In the genomic region with DNA sequence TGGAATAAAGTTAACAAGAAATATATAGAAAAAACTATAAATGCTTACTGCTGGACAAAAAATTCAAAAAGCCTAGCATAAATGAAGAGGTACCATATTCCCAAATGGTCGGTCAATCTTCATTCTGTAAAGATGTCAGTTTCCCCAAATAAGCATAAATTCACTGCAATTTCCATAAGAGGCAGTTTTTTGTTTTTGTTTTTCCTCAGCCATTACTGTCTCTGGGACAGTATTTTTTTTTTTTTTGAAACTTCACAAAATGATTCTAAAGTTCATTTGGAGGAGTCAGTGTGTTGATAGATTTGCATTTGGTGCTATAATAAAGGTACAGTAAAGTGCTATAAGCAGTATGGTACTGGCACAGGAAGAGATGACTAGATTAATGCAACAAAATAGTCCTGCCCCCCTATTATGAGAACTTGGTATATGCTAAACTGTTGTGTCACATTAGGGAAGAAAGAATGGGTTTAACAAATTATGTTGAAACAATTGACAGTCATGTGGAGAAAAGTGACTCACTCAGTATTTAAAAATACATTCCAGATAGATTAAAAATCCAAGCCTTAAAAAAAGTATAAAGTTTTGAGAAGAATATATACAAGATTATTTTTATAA, we compare ENCODE assay signal across 10 cellular contexts. TPM values are rescaled to one million over a fixed set of nuclear protein-coding genes. Genes with fewer than 3 reads are reported as not detected.
DNase-seq lines count a peak whose midpoint lies in the region; ATAC-seq and TF ChIP-seq lines count a peak whose summit lies in the region.
"Had no signal": no experiment of that assay in that cellular context is flagged by ENCODE, and none has a peak within 500 bp of the region (broad histone marks: within the 10 kb centered on the region; RNA-seq: fewer than 3 reads in every experiment).

No MANE protein-coding gene starts in this region.

- TF ChIP-seq CTCF in adrenal gland (IDR thresholded peaks at IDR 0.05) (no peak), left lung (IDR thresholded peaks at IDR 0.05) (no peak), type B pancreatic cell (conservative IDR thresholded peaks at IDR 0.05) (no peak)

- no peaks in the 10 kb centered on the region for H3K27me3 ChIP-seq in adrenal gland
- no peaks in the 10 kb centered on the region for H3K27me3 ChIP-seq in left lung

- no peaks in the 10 kb centered on the region for H3K9me3 Mint-ChIP-seq in activated naive CD4-positive, alpha-beta T cell treated with anti-CD3 and anti-CD28 coated beads for 36 hours
- H3K9me3 Mint-ChIP-seq in activated naive CD4-positive, alpha-beta T cell treated with anti-CD3 and anti-CD28 coated beads, Interleukin-2, amount 50 U/mL, for 72 hours: no peaks in the 10 kb centered on the region
- no peaks in the 10 kb centered on the region for H3K9me3 Mint-ChIP-seq in type B pancreatic cell

- intact Hi-C loops in activated naive CD4-positive, alpha-beta T cell treated with anti-CD3 and anti-CD28 coated beads for 36 hours (cut with micrococcal nuclease): loop anchor here (5.0 kb wide), 5 partner anchors 97 to 983 kb away; a partner anchor contains a TSS
- intact Hi-C loops in adrenal gland (cut with DNase I): no loop called here
- intact Hi-C loops in left lung (cut with DNase I): no loop called here

- H3K36me3 ChIP-seq in adrenal gland (replicated peaks in 1 of 2) (peaks cover 0 to 13% of the 10 kb centered on the region in 2 donors), left lung (peaks cover 0 to 22% of the 10 kb centered on the region in 2 donors)

- ATAC-seq in activated naive CD4-positive, alpha-beta T cell treated with anti-CD3 and anti-CD28 coated beads, Interleukin-2, amount 50 U/mL, for 72 hours: no peak
- no peak for ATAC-seq in left lung
- ATAC-seq in GM19328 (IDR thresholded peaks at IDR 0.05; ENCODE audit: unreplicated experiment): no peak
- ATAC-seq in GM18520 (IDR thresholded peaks at IDR 0.05; ENCODE audit: unreplicated experiment): no peak

- H3K4me1 ChIP-seq in adrenal gland (replicated peaks in 1 of 2): peaks cover 47 to 67% of the 10 kb centered on the region in 2 donors
- peaks cover 63 to 65% of the 10 kb centered on the region in 2 donors for H3K4me1 ChIP-seq in left lung

- no peak overlapping the region for H3K4me3 Mint-ChIP-seq in activated naive CD4-positive, alpha-beta T cell treated with anti-CD3 and anti-CD28 coated beads for 36 hours
- H3K4me3 Mint-ChIP-seq in type B pancreatic cell: peak overlapping the region; percentile 11

- peak in 1 of 2 donors; percentile 19 for TF ChIP-seq POLR2A in adrenal gland (IDR thresholded peaks at IDR 0.05)

- H3K36me3 Mint-ChIP-seq in activated naive CD4-positive, alpha-beta T cell treated with anti-CD3 and anti-CD28 coated beads for 36 hours (ENCODE audit: low read depth): peaks cover 26% of the 10 kb centered on the region
- peaks cover 21 to 23% of the 10 kb centered on the region in 2 donors for H3K36me3 Mint-ChIP-seq in activated naive CD4-positive, alpha-beta T cell treated with anti-CD3 and anti-CD28 coated beads, Interleukin-2, amount 50 U/mL, for 72 hours
- H3K36me3 Mint-ChIP-seq in type B pancreatic cell: peaks cover 11% of the 10 kb centered on the region

- WGBS in adrenal gland, 4 donors: 89 to 98% (median 93%) methylated on average over 1 of the region's 1 CpG

- H3K4me1 Mint-ChIP-seq in activated naive CD4-positive, alpha-beta T cell treated with anti-CD3 and anti-CD28 coated beads for 36 hours (ENCODE audit: low read depth): peaks cover 60% of the 10 kb centered on the region
- peaks cover 48% of the 10 kb centered on the region for H3K4me1 Mint-ChIP-seq in type B pancreatic cell (ENCODE audit: unreplicated experiment)

- CTCF ChIA-PET in activated naive CD4-positive, alpha-beta T cell treated with anti-CD3 and anti-CD28 coated beads for 36 hours (lab: Charles Lee): interaction anchor here (0.6 to 4.0 kb wide), 6 partner anchors 9 to 232 kb away, joined by 3 to 32 read pairs (median 6); no protein-coding TSS in a partner anchor

- no peaks in the 10 kb centered on the region for H3K9me3 ChIP-seq in adrenal gland (replicated peaks in 1 of 3)
- H3K9me3 ChIP-seq in left lung: no peaks in the 10 kb centered on the region

- H3K4me3 ChIP-seq in adrenal gland (peak overlapping the region in 1 of 4 donors; percentile 98), left lung (no peak overlapping the region)

- no peaks in the 10 kb centered on the region for H3K27me3 Mint-ChIP-seq in activated naive CD4-positive, alpha-beta T cell treated with anti-CD3 and anti-CD28 coated beads for 36 hours (ENCODE audit: low read depth)
- no peaks in the 10 kb centered on the region for H3K27me3 Mint-ChIP-seq in type B pancreatic cell

- no peak for DNase-seq in activated naive CD4-positive, alpha-beta T cell treated with anti-CD3 and anti-CD28 coated beads for 36 hours
- no peak for DNase-seq in activated naive CD4-positive, alpha-beta T cell treated with anti-CD3 and anti-CD28 coated beads, Interleukin-2, amount 50 U/mL, for 72 hours (ENCODE audit: low spot score in 2 of 2)
- DNase-seq in adrenal gland: no peak
- DNase-seq in left lung: no peak
- DNase-seq in type B pancreatic cell (ENCODE audit: extremely low spot score, unreplicated experiment): no peak
- DNase-seq in DMS 273 (lab: John Stamatoyannopoulos, UW; ENCODE audit: unreplicated experiment): no peak
- DNase-seq: DMS79 had no signal

- peak overlapping the region; percentile 93 for H3K27ac Mint-ChIP-seq in activated naive CD4-positive, alpha-beta T cell treated with anti-CD3 and anti-CD28 coated beads for 36 hours
- H3K27ac Mint-ChIP-seq in activated naive CD4-positive, alpha-beta T cell treated with anti-CD3 and anti-CD28 coated beads, Interleukin-2, amount 50 U/mL, for 72 hours: peak overlapping the region in 1 of 2 donors; percentile 17
- peak overlapping the region; percentile 95 for H3K27ac Mint-ChIP-seq in type B pancreatic cell

- H3K27ac ChIP-seq in adrenal gland: peak overlapping the region; percentile 86 to 98 (median 94)
- peak overlapping the region; percentile 94 to 98 for H3K27ac ChIP-seq in left lung

RNA-seq across cellular contexts. Expression of a gene that starts 2.5 kb away (rescaled TPM):
- total RNA-seq in activated naive CD4-positive, alpha-beta T cell treated with anti-CD3 and anti-CD28 coated beads for 36 hours: 1,000 to 10,000 TPM; 1,302 to 1,352 TPM
- total RNA-seq in activated naive CD4-positive, alpha-beta T cell treated with anti-CD3 and anti-CD28 coated beads, Interleukin-2, amount 50 U/mL, for 72 hours: 1,000 to 10,000 TPM; 1,006 to 1,113 TPM
- total RNA-seq in adrenal gland (1,000 to 10,000 TPM; 1,483 to 5,565 (median 3,595) TPM), left lung (1,000 to 10,000 TPM; 3,536 to 5,494 TPM), type B pancreatic cell (ENCODE audit: low replicate concordance) (1,346 and 2,108 TPM in 2 replicates)
- 1,000 to 10,000 TPM; 2,586 to 4,544 (median 2,902) TPM for polyA plus RNA-seq in adrenal gland

RNA-seq across cellular contexts. Expression of a gene that starts 19.8 kb away (rescaled TPM):
- under 1 TPM; 0.45 to 0.49 TPM for total RNA-seq in activated naive CD4-positive, alpha-beta T cell treated with anti-CD3 and anti-CD28 coated beads for 36 hours
- under 1 TPM; 0.18 to 0.58 TPM for total RNA-seq in activated naive CD4-positive, alpha-beta T cell treated with anti-CD3 and anti-CD28 coated beads, Interleukin-2, amount 50 U/mL, for 72 hours
- total RNA-seq in adrenal gland: 1 to 10 TPM; 2.4 to 5.2 (median 3.9) TPM
- 1 to 10 TPM; 1.4 to 6.8 (median 4.8) TPM for polyA plus RNA-seq in adrenal gland
- 10 to 100 TPM in 1 of 2 donors, 1 to 10 TPM in 1; 3.8 to 14.6 TPM for total RNA-seq in left lung
- 0.14 and 0.31 TPM in 2 replicates for total RNA-seq in type B pancreatic cell (ENCODE audit: low replicate concordance)
- total RNA-seq: activated CD8-positive, alpha-beta memory T cell treated with anti-CD3 and anti-CD28 coated beads for 36 hours had no signal

RNA-seq across cellular contexts. Expression of a gene that starts 52.6 kb away (rescaled TPM):
- total RNA-seq in activated naive CD4-positive, alpha-beta T cell treated with anti-CD3 and anti-CD28 coated beads for 36 hours: under 1 TPM; 0.52 to 0.74 TPM
- under 1 TPM in 1 of 2 donors, not detected in 1; 0.33 TPM for total RNA-seq in activated naive CD4-positive, alpha-beta T cell treated with anti-CD3 and anti-CD28 coated beads, Interleukin-2, amount 50 U/mL, for 72 hours
- total RNA-seq in adrenal gland (10 to 100 TPM; 10.9 to 23.7 (median 20.1) TPM), left lung (10 to 100 TPM; 10.8 to 13.3 TPM), type B pancreatic cell (ENCODE audit: low replicate concordance) (2.1 and 16.6 TPM in 2 replicates)
- polyA plus RNA-seq in adrenal gland: 10 to 100 TPM in 2 of 3 donors, 1 to 10 TPM in 1; 2.7 to 17.4 (median 15.5) TPM
- total RNA-seq: activated CD8-positive, alpha-beta memory T cell treated with anti-CD3 and anti-CD28 coated beads for 36 hours had no signal
